In the genomic region with DNA sequence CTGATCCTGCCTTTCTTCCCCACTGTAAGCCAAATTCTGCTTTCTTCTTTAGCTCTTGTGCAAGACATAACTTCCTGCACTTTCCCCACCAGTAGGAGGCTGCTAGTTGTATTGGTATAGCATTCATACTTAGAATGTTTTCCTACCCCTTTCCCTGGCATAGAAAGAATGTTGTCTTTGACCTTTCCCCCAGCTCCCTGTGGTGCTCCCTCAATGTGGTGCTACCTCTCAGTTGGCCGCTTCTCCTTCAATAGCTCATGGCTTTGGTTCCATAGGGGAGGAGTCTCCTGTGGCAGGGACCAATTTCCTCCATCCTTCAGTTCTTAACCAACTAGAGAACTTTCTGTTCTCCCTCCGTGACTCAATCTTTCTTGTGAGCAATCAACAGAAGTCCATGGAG, we compare ENCODE assay signal across 7 cellular contexts.
DNase-seq lines count a peak whose midpoint lies in the region; ATAC-seq and TF ChIP-seq lines count a peak whose summit lies in the region.

No MANE protein-coding gene starts in this region.

- TF ChIP-seq CTCF in neural progenitor cell (IDR thresholded peaks at IDR 0.05): no peak
- no peak for TF ChIP-seq CTCF in PC-9 (conservative IDR thresholded peaks at IDR 0.05)

- H3K27ac ChIP-seq in neural progenitor cell (no peak overlapping the region), PC-9 (no peak overlapping the region)

- DNase-seq in SW480 (ENCODE audit: low spot score): peak; percentile 21
- DNase-seq in neural progenitor cell (ENCODE audit: low spot score): no peak
- DNase-seq in NCI-H774 (lab: John Stamatoyannopoulos, UW): no peak
- no peak for DNase-seq in foreskin melanocyte
- DNase-seq in PC-9: no peak

- BruUV-seq in PC-9 (replicated peaks; lab: Mats Ljungman, UMichigan): no TSS peak

- H3K4me2 ChIP-seq in neural progenitor cell (no peak overlapping the region), PC-9 (no peak overlapping the region)

- H3K9me3 Mint-ChIP-seq in neural progenitor cell: peaks cover 27% of the 10 kb centered on the region

- no peak overlapping the region for H3K9ac ChIP-seq in neural progenitor cell

- H3K4me1 ChIP-seq in neural progenitor cell (peaks cover 18% of the 10 kb centered on the region), PC-9 (replicated peaks; ENCODE audit: insufficient read depth) (peaks cover 13% of the 10 kb centered on the region)

- peaks cover 6% of the 10 kb centered on the region for H3K36me3 Mint-ChIP-seq in neural progenitor cell

- peak overlapping the region; percentile 42 for H3K4me3 Mint-ChIP-seq in neural progenitor cell

- peak overlapping the region; percentile 67 for H3K27ac Mint-ChIP-seq in neural progenitor cell

- H3K9me3 ChIP-seq in neural progenitor cell (ENCODE audit: low read depth) (no peaks in the 10 kb centered on the region), PC-9 (ENCODE audit: insufficient read depth, low read depth) (no peaks in the 10 kb centered on the region; the same call in 1 of the 2 replicates)

- CTCF ChIA-PET in PC-9 (lab: Charles Lee): interaction anchor here (0.5 kb wide), 1 partner anchor 419 kb away, joined by 3 read pairs; no protein-coding TSS in a partner anchor

- H3K9me2 ChIP-seq in PC-9 (ENCODE audit: insufficient read depth): 0 out of 2 replicates have a peak, but pooled peaks cover 3% of the 10 kb centered on the region

- POLR2A ChIA-PET in PC-9 (lab: Charles Lee; ENCODE audit: unreplicated experiment): interaction anchor here (0.5 kb wide), 1 partner anchor 396 kb away, joined by 3 read pairs; no protein-coding TSS in a partner anchor

- H3K36me3 ChIP-seq in neural progenitor cell: no peaks in the 10 kb centered on the region
- no peaks in the 10 kb centered on the region for H3K36me3 ChIP-seq in PC-9 (ENCODE audit: low read depth)

- H4K20me1 ChIP-seq in neural progenitor cell (ENCODE audit: low read depth) (no peaks in the 10 kb centered on the region), PC-9 (ENCODE audit: insufficient read depth) (no peaks in the 10 kb centered on the region)

- H2AFZ ChIP-seq in neural progenitor cell (replicated peaks) (no peak overlapping the region), PC-9 (no peak overlapping the region)

- H3K27me3 Mint-ChIP-seq in neural progenitor cell (ENCODE audit: insufficient read depth, low read depth): peaks cover 22% of the 10 kb centered on the region

- H3K4me3 ChIP-seq in neural progenitor cell (no peak overlapping the region), PC-9 (no peak overlapping the region)

- peak; percentile 23 for ATAC-seq in GM18511 (IDR thresholded peaks at IDR 0.05; ENCODE audit: unreplicated experiment)
- peak; percentile 27 for ATAC-seq in HG02763 (IDR thresholded peaks at IDR 0.05; ENCODE audit: unreplicated experiment)

- H3K79me2 ChIP-seq in neural progenitor cell (ENCODE audit: low read depth) (no peaks in the 10 kb centered on the region), PC-9 (ENCODE audit: low read depth) (no peaks in the 10 kb centered on the region)

- H3K27me3 ChIP-seq in neural progenitor cell (no peaks in the 10 kb centered on the region), PC-9 (ENCODE audit: insufficient read depth, low read depth) (no peaks in the 10 kb centered on the region)

- H3F3A ChIP-seq in neural progenitor cell (ENCODE audit: low read depth): peaks cover 5% of the 10 kb centered on the region
- peaks cover 3% of the 10 kb centered on the region; the same call in 1 of the 2 replicates for H3F3A ChIP-seq in PC-9 (ENCODE audit: insufficient read depth, low read depth)

- peaks cover 44% of the 10 kb centered on the region for H3K4me1 Mint-ChIP-seq in neural progenitor cell

- intact Hi-C loops in PC-9 (cut with micrococcal nuclease; ENCODE audit: unreplicated experiment): loop anchor here (5.0 kb wide), 1 partner anchor 529 kb away; no protein-coding TSS in a partner anchor
